ENCODE assay signal across 14 cellular contexts in the genomic region with DNA sequence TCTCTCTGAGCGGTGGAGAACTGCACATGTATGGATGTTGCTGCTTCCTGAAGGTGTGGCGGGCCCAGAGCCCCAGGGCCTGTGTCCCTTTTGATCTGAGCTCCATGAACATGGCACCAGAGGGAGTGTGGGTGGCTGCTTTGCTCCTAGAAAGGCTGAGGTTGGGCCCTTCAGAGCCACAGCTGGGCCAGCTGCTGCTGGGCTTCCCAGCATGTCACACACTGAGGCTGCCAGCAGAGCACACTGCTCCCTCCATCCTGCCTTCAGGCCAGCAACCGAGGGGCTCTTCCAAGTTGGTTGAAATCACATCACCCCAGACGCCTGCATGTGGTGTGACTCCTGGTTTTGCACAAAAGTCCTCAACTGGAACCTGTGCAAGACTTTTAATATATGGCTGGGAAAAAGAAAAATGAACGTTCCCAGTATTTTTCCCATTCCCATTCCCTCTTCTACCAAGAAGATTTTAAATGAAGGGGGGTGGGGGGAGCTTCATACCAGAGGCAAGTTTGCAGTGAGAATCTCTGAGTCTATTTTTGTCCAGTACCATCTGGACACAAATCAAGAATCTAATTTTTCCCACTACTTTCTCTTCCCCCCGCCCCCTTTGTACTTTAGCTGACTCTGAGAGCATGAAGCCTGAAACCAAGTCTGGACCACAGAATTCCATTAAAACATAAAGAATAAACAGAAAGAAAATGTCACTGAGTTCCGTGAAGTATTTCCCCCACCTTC.
DNase-seq lines count a peak whose midpoint lies in the region; ATAC-seq and TF ChIP-seq lines count a peak whose summit lies in the region.
"Had no signal": no experiment of that assay in that cellular context is flagged by ENCODE, and none has a peak within 500 bp of the region (broad histone marks: within the 10 kb centered on the region; RNA-seq: fewer than 3 reads in every experiment).

No MANE protein-coding gene starts in this region.

- H3K27ac ChIP-seq in KOPT-K1 (ENCODE audit: low read depth, low read length, poor library complexity, severe bottlenecking), result peak overlapping the region; percentile 35

- peak; percentile 77 for DNase-seq in AG04449 (ENCODE audit: low read depth, low spot score)
- peak; percentile 11 for DNase-seq in fibroblast of mammary gland (ENCODE audit: low read depth)
- peak; percentile 34 for DNase-seq in non-pigmented ciliary epithelial cell (ENCODE audit: low read depth)
- DNase-seq in activated gamma-delta T cell treated with Interleukin-2 at 50 U/mL for 16 hours, result no peak
- DNase-seq: activated CD8-positive, alpha-beta memory T cell treated with anti-CD3 and anti-CD28 coated beads for 24 hours; mucosa of descending colon; small intestine; T1000 had no signal

- H3K36me3 ChIP-seq in KOPT-K1 (ENCODE audit: insufficient read depth, low read length), result no peaks in the 10 kb centered on the region

- ATAC-seq in HG02852 (IDR thresholded peaks at IDR 0.05; ENCODE audit: unreplicated experiment) (no peak), HG02610 (IDR thresholded peaks at IDR 0.05; ENCODE audit: unreplicated experiment) (no peak), GM19324 (IDR thresholded peaks at IDR 0.05; ENCODE audit: low FRiP score, unreplicated experiment) (no peak)
- ATAC-seq: activated naive CD4-positive, alpha-beta T cell treated with anti-CD3 and anti-CD28 coated beads, Interleukin-2, amount 50 U/mL, for 72 hours; mucosa of descending colon; Panc1 had no signal

- H3K4me3 ChIP-seq in AG04449 (ENCODE audit: low read depth, low read length), result no peak overlapping the region
- H3K4me3 ChIP-seq in fibroblast of mammary gland (ENCODE audit: control insufficient read depth, low read depth, low read length), result no peak overlapping the region
- H3K4me3 ChIP-seq: mucosa of descending colon had no signal

- peak; percentile 4 for TF ChIP-seq CTCF in AG04449 (IDR thresholded peaks at IDR 0.05; ENCODE audit: insufficient read depth, low read length, missing control alignments)
- no peak for TF ChIP-seq CTCF in fibroblast of mammary gland (conservative IDR thresholded peaks at IDR 0.05; ENCODE audit: control insufficient read depth, insufficient read depth, low read depth, low read length)

- CTCF ChIA-PET in AG04449 (lab: Yijun Ruan, JAX), result interaction anchor here (0.6 to 1.8 kb wide), 5 partner anchors 11 to 226 kb away, joined by 3 to 4 read pairs (median 3); no protein-coding TSS in a partner anchor

- POLR2A ChIA-PET in AG04449 (lab: Yijun Ruan, JAX), result interaction anchor here (0.6 to 2.2 kb wide), 5 partner anchors 9 to 39 kb away, joined by 3 to 11 read pairs (median 3); partner anchors contain the start of gene NGF

- peaks cover 22% of the 10 kb centered on the region for H3K9me3 ChIP-seq in KOPT-K1 (ENCODE audit: insufficient read depth, low read length, poor library complexity, severe bottlenecking)
- H3K9me3 ChIP-seq: mucosa of descending colon had no signal
